In genomic region chr3:33798418-33799201, GRCh38 we compare ENCODE assay signal across 8 cellular contexts. TPM values are rescaled to one million over a fixed set of nuclear protein-coding genes. Genes with fewer than 3 reads are reported as not detected.
DNase-seq lines count a peak whose midpoint lies in the region; ATAC-seq and TF ChIP-seq lines count a peak whose summit lies in the region.

Gene PDCD6IP, plus strand, starts transcription at chr3:33798630. Its CDS starts 99 bp downstream, at chr3:33798729.

- peak; percentile 56 for DNase-seq in DMS53 treated with DMSO at 0.1 percent for 48 hours (lab: John Stamatoyannopoulos, UW; ENCODE audit: unreplicated experiment)
- DNase-seq in activated T-cell treated with anti-CD3 and anti-CD28 coated beads, Interleukin-2, amount 50 U/mL, for 4 hours: peak; percentile 78
- DNase-seq in stimulated activated CD8-positive, alpha-beta memory T cell treated with anti-CD3 and anti-CD28 coated beads, Interleukin-7, amount 100 ng/mL, for 4 hours (ENCODE audit: low read depth in 2 of 2): peak; percentile 78 to 85

- peak within 1 kb of the TSS; percentile 89 to 99 (median 91) for H3K27ac Mint-ChIP-seq in IgD-negative memory B cell

- H3K4me3 Mint-ChIP-seq in IgD-negative memory B cell: peak within 1 kb of the TSS; percentile 92 to 100 (median 98)
- H3K4me3 Mint-ChIP-seq in activated T-cell treated with anti-CD3 and anti-CD28 coated beads, Interleukin-2, amount 50 U/mL, for 4 hours: peak within 1 kb of the TSS; percentile 98

- H3K27me3 Mint-ChIP-seq in IgD-negative memory B cell: no peaks in the 10 kb centered on the region
- H3K27me3 Mint-ChIP-seq in activated T-cell treated with anti-CD3 and anti-CD28 coated beads, Interleukin-2, amount 50 U/mL, for 4 hours (ENCODE audit: low read depth): no peaks in the 10 kb centered on the region

- H3K4me3 ChIP-seq in muscle layer of duodenum (ENCODE audit: low read depth in 1 of 2, low read length in 2 of 2): peak within 1 kb of the TSS; percentile 91 to 98

- peak; percentile 82 for ATAC-seq in GM21529 (IDR thresholded peaks at IDR 0.05; ENCODE audit: unreplicated experiment)
- peak; percentile 87 for ATAC-seq in activated T-cell treated with anti-CD3 and anti-CD28 coated beads, Interleukin-2, amount 50 U/mL, for 4 hours
- ATAC-seq in esophagus mucosa: peak; percentile 99

- H3K9me3 Mint-ChIP-seq in IgD-negative memory B cell: no peaks in the 10 kb centered on the region
- no peaks in the 10 kb centered on the region for H3K9me3 Mint-ChIP-seq in activated T-cell treated with anti-CD3 and anti-CD28 coated beads, Interleukin-2, amount 50 U/mL, for 4 hours

- H3K36me3 ChIP-seq in muscle layer of duodenum (ENCODE audit: control insufficient read depth in 1 of 2, insufficient read depth in 2 of 2, low read length in 2 of 2): peaks cover 0 to 4% of the 10 kb centered on the region in 2 donors

- H3K4me1 ChIP-seq in muscle layer of duodenum (ENCODE audit: control insufficient read depth in 1 of 2, insufficient read depth in 2 of 2, low read length in 2 of 2): peaks cover 14 to 25% of the 10 kb centered on the region in 2 donors

- H3K36me3 Mint-ChIP-seq in IgD-negative memory B cell: peaks cover 5% of the 10 kb centered on the region
- H3K36me3 Mint-ChIP-seq in activated T-cell treated with anti-CD3 and anti-CD28 coated beads, Interleukin-2, amount 50 U/mL, for 4 hours (ENCODE audit: insufficient read depth): peaks cover 8% of the 10 kb centered on the region

- peaks cover 39 to 52% (median 43%) of the 10 kb centered on the region in 3 donors for H3K4me1 Mint-ChIP-seq in IgD-negative memory B cell
- H3K4me1 Mint-ChIP-seq in activated T-cell treated with anti-CD3 and anti-CD28 coated beads, Interleukin-2, amount 50 U/mL, for 4 hours (ENCODE audit: low read depth): peaks cover 48% of the 10 kb centered on the region

- H3K27me3 ChIP-seq in muscle layer of duodenum (ENCODE audit: low read depth, low read length): no peaks in the 10 kb centered on the region

- H3K27ac ChIP-seq in muscle layer of duodenum (ENCODE audit: low read length): peak within 1 kb of the TSS; percentile 91

- no peaks in the 10 kb centered on the region for H3K9me3 ChIP-seq in muscle layer of duodenum (ENCODE audit: control insufficient read depth in 1 of 2, low read length in 2 of 2)

TF ChIP-seq in PFSK-1, 5 proteins besides CTCF, POLR2A, EP300 and RAD21:
- peak; percentile 80; the same call in 1 of the 2 replicates for TF ChIP-seq SIN3A (IDR thresholded peaks at IDR 0.05; ENCODE audit: borderline replicate concordance, insufficient read depth, low read length)
- peak; percentile 97 for TF ChIP-seq POLR2AphosphoS5 (IDR thresholded peaks at IDR 0.05; ENCODE audit: low read depth, low read length)
- TF ChIP-seq TAF1 (IDR thresholded peaks at IDR 0.05; ENCODE audit: borderline replicate concordance, insufficient read depth, low read length): peak; percentile 87
- no peak; a peak in 1 of 4 replicates for TF ChIP-seq REST (IDR thresholded peaks at IDR 0.05; ENCODE audit: insufficient read depth in 1 of 2, low read depth in 2 of 2, low read length in 2 of 2)
- TF ChIP-seq FOXP2 (optimal IDR thresholded peaks at IDR 0.05; ENCODE audit: borderline replicate concordance, extremely low read depth, extremely low read length, insufficient read depth): peak; percentile 55

RNA-seq across cellular contexts. Expression of gene PDCD6IP, which starts in this region (rescaled TPM):
- 128 TPM for polyA plus RNA-seq in IgD-negative memory B cell
- polyA plus RNA-seq in PFSK-1 (2012; ENCODE audit: insufficient read length, low read depth): 131 TPM
- 100 to 1,000 TPM; 167 to 177 (median 172) TPM for total RNA-seq in activated T-cell treated with anti-CD3 and anti-CD28 coated beads, Interleukin-2, amount 50 U/mL, for 4 hours
- 251 TPM for total RNA-seq in esophagus mucosa

Comparison
In these comparisons a context has a peak if more than half of its experiments do, and no peak if none do; other contexts are left out.
1. Peak in every context shown above with its lines: DNase-seq, ATAC-seq, H3K4me3 ChIP-seq and H3K27ac ChIP-seq.